In the genomic region with DNA sequence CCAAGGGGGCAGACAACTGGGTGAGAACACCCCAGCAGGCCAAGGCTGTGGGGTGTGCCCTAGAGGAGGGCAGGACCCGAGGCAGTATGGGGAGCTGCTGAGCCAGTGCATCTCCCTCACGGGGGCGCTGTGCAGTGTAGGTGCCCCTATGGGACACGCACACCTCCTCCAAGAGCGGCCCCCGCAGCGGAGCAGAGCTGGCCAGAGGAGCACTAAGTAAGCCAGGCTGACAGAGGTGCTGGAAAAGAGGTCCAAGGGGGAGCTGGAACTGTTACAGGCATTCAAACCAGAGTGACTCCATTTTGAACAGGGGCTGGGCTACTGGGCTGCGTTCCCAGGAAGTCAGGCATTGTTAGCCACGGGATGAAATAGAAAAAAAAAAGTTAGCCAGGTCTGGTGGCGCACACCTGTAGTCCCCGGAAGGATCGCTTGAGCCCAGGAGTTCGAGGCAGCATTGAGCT, we compare ENCODE assay signal across 8 cellular contexts. TPM values are rescaled to one million over a fixed set of nuclear protein-coding genes. Genes with fewer than 3 reads are reported as not detected.
DNase-seq lines count a peak whose midpoint lies in the region; ATAC-seq and TF ChIP-seq lines count a peak whose summit lies in the region.

No MANE protein-coding gene starts in this region.

- no peak overlapping the region for H3K9ac ChIP-seq in fibroblast of lung (ENCODE audit: insufficient read depth, low read length)

- peak; percentile 12 for TF ChIP-seq POLR2A in GM18526 (IDR thresholded peaks at IDR 0.05; ENCODE audit: extremely low read depth, insufficient read length)
- TF ChIP-seq POLR2A in suprapubic skin (IDR thresholded peaks at IDR 0.05), result no peak

- no TSS peak for BruUV-seq in A673 (replicated peaks; lab: Mats Ljungman, UMichigan)

- DNase-seq in A673 (ENCODE audit: low spot score) (peak; percentile 76), NCI-H460 (ENCODE audit: extremely low read depth, low read depth) (peak; percentile 30), activated T-cell treated with anti-CD3 and anti-CD28 coated beads for 24 hours (ENCODE audit: low read depth) (peak; percentile 70), fibroblast of lung (ENCODE audit: low read depth in 2 of 2) (peak in 1 of 2 donors; percentile 28), omental fat pad (ENCODE audit: low spot score) (no peak), suprapubic skin (ENCODE audit: low spot score in 2 of 2) (peak in 1 of 2 donors; percentile 76), NCI-H510A (lab: John Stamatoyannopoulos, UW) (no peak)

- CTCF ChIA-PET in A673 (lab: Charles Lee), result interaction anchor here (0.6 to 1.4 kb wide), 7 partner anchors 9 to 198 kb away, joined by 3 to 4 read pairs (median 3); no protein-coding TSS in a partner anchor

- ATAC-seq in omental fat pad (ENCODE audit: low FRiP score), result peak; percentile 33

- 23% methylated on average over 6 of the region's 13 CpGs for WGBS in suprapubic skin

- H2AFZ ChIP-seq in fibroblast of lung (ENCODE audit: low read length), result peak overlapping the region; percentile 42

- intact Hi-C loops in A673 (cut with micrococcal nuclease; ENCODE audit: unreplicated experiment), result loop anchor here (2.0 to 5.0 kb wide), 2 partner anchors 105 to 195 kb away; no protein-coding TSS in a partner anchor

- TF ChIP-seq CTCF in A673 (conservative IDR thresholded peaks at IDR 0.05; ENCODE audit: low read depth, low read length), result peak; percentile 69
- TF ChIP-seq CTCF in fibroblast of lung (conservative IDR thresholded peaks at IDR 0.05 in 1 of 2, IDR thresholded peaks at IDR 0.05 in 1 of 2; ENCODE audit: low read depth in 1 of 2, low read length in 2 of 2), result peak in 1 of 2 donors; percentile 37
- TF ChIP-seq CTCF in omental fat pad (IDR thresholded peaks at IDR 0.05), result no peak
- peak in 1 of 2 donors; percentile 9 for TF ChIP-seq CTCF in suprapubic skin (IDR thresholded peaks at IDR 0.05)

- no peak for TF ChIP-seq EP300 in suprapubic skin (IDR thresholded peaks at IDR 0.05)

- H3K27ac ChIP-seq in A673 (ENCODE audit: low read depth, low read length, poor library complexity, severe bottlenecking) (no peak overlapping the region), fibroblast of lung (ENCODE audit: insufficient read depth, low read length) (no peak overlapping the region), suprapubic skin (no peak overlapping the region)

- no peaks in the 10 kb centered on the region for H3K36me3 ChIP-seq in A673 (ENCODE audit: insufficient read depth, low read length, poor library complexity, severe bottlenecking)
- H3K36me3 ChIP-seq in fibroblast of lung (ENCODE audit: control insufficient read depth, insufficient read depth, low read length), result no peaks in the 10 kb centered on the region
- H3K36me3 ChIP-seq in suprapubic skin, result no peaks in the 10 kb centered on the region

- H3K79me2 ChIP-seq in fibroblast of lung (ENCODE audit: control insufficient read depth, insufficient read depth, low read length), result no peaks in the 10 kb centered on the region

- peak overlapping the region; percentile 83 for H3K4me2 ChIP-seq in fibroblast of lung (ENCODE audit: extremely low read depth, insufficient read depth, low read length)

- H4K20me1 ChIP-seq in fibroblast of lung (ENCODE audit: control insufficient read depth, extremely low read depth, insufficient read depth, low read length), result no peaks in the 10 kb centered on the region

- POLR2A ChIA-PET in A673 (lab: Charles Lee; ENCODE audit: low non-redundant PET), result no interaction called here

- H3K4me1 ChIP-seq in A673 (ENCODE audit: insufficient read depth, low read length, poor library complexity, severe bottlenecking), result no peaks in the 10 kb centered on the region
- no peaks in the 10 kb centered on the region for H3K4me1 ChIP-seq in fibroblast of lung (ENCODE audit: control insufficient read depth, extremely low read depth, insufficient read depth, low read length)
- H3K4me1 ChIP-seq in suprapubic skin, result peaks cover 13% of the 10 kb centered on the region

- H3K4me3 ChIP-seq in A673 (ENCODE audit: low read depth, low read length, poor library complexity, severe bottlenecking), result peak overlapping the region; percentile 44
- H3K4me3 ChIP-seq in fibroblast of lung (replicated peaks in 1 of 4; ENCODE audit: control extremely low read depth in 1 of 4, insufficient read depth in 1 of 4, low read depth in 3 of 4, low read length in 4 of 4), result peak overlapping the region; percentile 14 to 69 (median 42)
- peak overlapping the region; percentile 39 for H3K4me3 ChIP-seq in suprapubic skin

- H3K27me3 ChIP-seq in A673 (replicated peaks; ENCODE audit: insufficient read depth, low read depth, low read length, poor library complexity) (no peaks in the 10 kb centered on the region), fibroblast of lung (ENCODE audit: control insufficient read depth, insufficient read depth, low read length) (no peaks in the 10 kb centered on the region), suprapubic skin (no peaks in the 10 kb centered on the region)

- H3K9me3 ChIP-seq in A673 (ENCODE audit: low read depth, low read length, poor library complexity, severe bottlenecking) (no peaks in the 10 kb centered on the region), fibroblast of lung (ENCODE audit: control insufficient read depth, insufficient read depth, low read depth, low read length) (no peaks in the 10 kb centered on the region), suprapubic skin (no peaks in the 10 kb centered on the region)

RNA-seq across cellular contexts. Expression of gene TST, which starts 41.8 kb away (rescaled TPM):
- 31.3 and 37.6 TPM in 2 replicates for total RNA-seq in A673 (2021)
- 11.5 and 13.8 TPM in 2 replicates for total RNA-seq in NCI-H460 (2014; rRNA removed; shearing (Covaris generic))
- 23.7 and 30.7 TPM in 2 replicates for polyA plus RNA-seq in NCI-H460 (2014; cell fraction: nucleus; rRNA removed)
- 21.6 and 25.4 TPM in 2 replicates for total RNA-seq in fibroblast of lung
- polyA plus RNA-seq in fibroblast of lung, result 11.7 and 12.7 TPM in 2 replicates
- 24.5 and 25.9 TPM in 2 replicates for polyA plus RNA-seq in fibroblast of lung (2012)
- 15.2 and 17.2 TPM in 2 replicates for polyA minus RNA-seq in fibroblast of lung (ENCODE audit: low replicate concordance)
- total RNA-seq in omental fat pad, result 100 to 1,000 TPM in 1 of 4 donors, 10 to 100 TPM in 3; 45.4 to 141 (median 78.0) TPM
- 10 to 100 TPM; 23.2 to 56.3 (median 52.4) TPM for total RNA-seq in suprapubic skin

RNA-seq across cellular contexts. Expression of gene MPST, which starts 42.1 kb away (rescaled TPM):
- 66.6 and 81.7 TPM in 2 replicates for total RNA-seq in A673 (2021)
- 41.9 and 49.9 TPM in 2 replicates for total RNA-seq in NCI-H460 (2014; rRNA removed; shearing (Covaris generic))
- 108 and 112 TPM in 2 replicates for polyA plus RNA-seq in NCI-H460 (2014; cell fraction: nucleus; rRNA removed)
- total RNA-seq in fibroblast of lung, result 51.5 and 76.8 TPM in 2 replicates
- 13.5 and 14.8 TPM in 2 replicates for polyA plus RNA-seq in fibroblast of lung
- 30.6 and 37.6 TPM in 2 replicates for polyA plus RNA-seq in fibroblast of lung (2012)
- polyA minus RNA-seq in fibroblast of lung (ENCODE audit: low replicate concordance), result 11.8 and 20.9 TPM in 2 replicates
- total RNA-seq in omental fat pad, result 100 to 1,000 TPM in 3 of 4 donors, 10 to 100 TPM in 1; 73.9 to 193 (median 145) TPM
- total RNA-seq in suprapubic skin, result 100 to 1,000 TPM in 3 of 4 donors, 10 to 100 TPM in 1; 99.0 to 171 (median 143) TPM

Comparison
In these comparisons a context has a peak if more than half of its experiments do, and no peak if none do; other contexts are left out.
1. DNase-seq: peak in A673 (single experiment), NCI-H460 (single experiment) and activated T-cell treated with anti-CD3 and anti-CD28 coated beads for 24 hours (single experiment); none in omental fat pad (single experiment) and NCI-H510A (single experiment).
2. Peak in every context shown above with its lines, with median percentiles within 50 percentile points of each other: H3K4me3 ChIP-seq.